In genomic region chr12:111454716-111455447, GRCh38 we compare ENCODE assay signal across 16 cellular contexts. TPM values are rescaled to one million over a fixed set of nuclear protein-coding genes. Genes with fewer than 3 reads are reported as not detected.
DNase-seq lines count a peak whose midpoint lies in the region; ATAC-seq and TF ChIP-seq lines count a peak whose summit lies in the region.
"Had no signal": no experiment of that assay in that cellular context is flagged by ENCODE, and none has a peak within 500 bp of the region (broad histone marks: within the 10 kb centered on the region; RNA-seq: fewer than 3 reads in every experiment).

No MANE protein-coding gene starts in this region.

- no peak for TF ChIP-seq CTCF in testis (IDR thresholded peaks at IDR 0.05)

- no peaks in the 10 kb centered on the region for H3K27me3 ChIP-seq in testis
- H3K27me3 ChIP-seq: esophagus squamous epithelium had no signal

- WGBS in testis, 2 donors, result 78 to 87% methylated on average over 8 to 11 of the region's 11 CpGs

- TF ChIP-seq POLR2A in testis (IDR thresholded peaks at IDR 0.05), result no peak

- no peak overlapping the region for H3K27ac ChIP-seq in testis
- H3K27ac ChIP-seq: esophagus squamous epithelium, lower lobe of right lung had no signal

- no peaks in the 10 kb centered on the region for H3K27me3 Mint-ChIP-seq in activated naive CD8-positive, alpha-beta T cell treated with anti-CD3 and anti-CD28 coated beads, Interleukin-2, amount 10 ng/mL, durations not matched to agents 7 days and 5 days
- H3K27me3 Mint-ChIP-seq in memory B cell, result no peaks in the 10 kb centered on the region

- ATAC-seq in left cardiac atrium (no peak), memory B cell (ENCODE audit: low read depth) (no peak), HG02610 (IDR thresholded peaks at IDR 0.05; ENCODE audit: unreplicated experiment) (no peak)
- ATAC-seq in activated naive CD8-positive, alpha-beta T cell treated with anti-CD3 and anti-CD28 coated beads, Interleukin-2, amount 10 ng/mL, durations not matched to agents 7 days and 5 days (ENCODE audit: low read depth), result no peak
- ATAC-seq: lower lobe of right lung, PC-3 had no signal

- H3K4me3 Mint-ChIP-seq in activated naive CD8-positive, alpha-beta T cell treated with anti-CD3 and anti-CD28 coated beads, Interleukin-2, amount 10 ng/mL, durations not matched to agents 7 days and 5 days, result no peak overlapping the region
- no peak overlapping the region for H3K4me3 Mint-ChIP-seq in memory B cell

- H3K4me3 ChIP-seq in testis, result no peak overlapping the region
- H3K4me3 ChIP-seq: esophagus squamous epithelium, lower lobe of right lung had no signal

- peak overlapping the region; percentile 8 for H3K27ac Mint-ChIP-seq in activated naive CD8-positive, alpha-beta T cell treated with anti-CD3 and anti-CD28 coated beads, Interleukin-2, amount 10 ng/mL, durations not matched to agents 7 days and 5 days
- peak overlapping the region; percentile 83 for H3K27ac Mint-ChIP-seq in memory B cell

- H3K9me3 Mint-ChIP-seq in activated naive CD8-positive, alpha-beta T cell treated with anti-CD3 and anti-CD28 coated beads, Interleukin-2, amount 10 ng/mL, durations not matched to agents 7 days and 5 days, result no peaks in the 10 kb centered on the region
- H3K9me3 Mint-ChIP-seq in memory B cell, result no peaks in the 10 kb centered on the region

- POLR2A ChIA-PET in activated naive CD8-positive, alpha-beta T cell treated with anti-CD3 and anti-CD28 coated beads, Interleukin-2, amount 10 ng/mL, durations not matched to agents 7 days and 5 days (lab: Charles Lee), result interaction anchor here (0.6 to 1.2 kb wide), 2 partner anchors 58 to 860 kb away, joined by 3 read pairs; no protein-coding TSS in a partner anchor

- DNase-seq in cardiac septum (ENCODE audit: low spot score), result peak; percentile 73
- no peak for DNase-seq in left cardiac atrium
- DNase-seq in activated naive CD8-positive, alpha-beta T cell treated with anti-CD3 and anti-CD28 coated beads, Interleukin-2, amount 10 ng/mL, durations not matched to agents 7 days and 5 days, result no peak
- DNase-seq in memory B cell (ENCODE audit: low spot score in 2 of 2), result no peak
- DNase-seq in testis, result peak; percentile 9
- no peak for DNase-seq in amygdala (lab: John Stamatoyannopoulos, UW)
- no peak for DNase-seq in T-helper 9 cell
- DNase-seq: activated CD4-positive, alpha-beta T cell treated with anti-CD3 and anti-CD28 coated beads for 48 hours; activated naive CD4-positive, alpha-beta T cell; cerebellar nuclear complex; esophagus squamous epithelium; lower lobe of right lung; NCI-H1048; PC-3; T-helper 1 cell had no signal

- no peaks in the 10 kb centered on the region for H3K9me3 ChIP-seq in testis
- H3K9me3 ChIP-seq: esophagus squamous epithelium, lower lobe of right lung had no signal

- H3K4me1 ChIP-seq in testis, result peaks cover 8% of the 10 kb centered on the region

- H3K36me3 Mint-ChIP-seq in activated naive CD8-positive, alpha-beta T cell treated with anti-CD3 and anti-CD28 coated beads, Interleukin-2, amount 10 ng/mL, durations not matched to agents 7 days and 5 days, result peaks cover 13% of the 10 kb centered on the region
- peaks cover 16% of the 10 kb centered on the region for H3K36me3 Mint-ChIP-seq in memory B cell

- H3K36me3 ChIP-seq in testis (ENCODE audit: low read depth, missing control alignments), result no peaks in the 10 kb centered on the region

- intact Hi-C loops in cardiac septum (cut with DNase I) (no loop called here), left cardiac atrium (cut with DNase I) (no loop called here), testis (cut with DNase I; ENCODE audit: low total_unique reads) (no loop called here)

- H3K4me1 Mint-ChIP-seq in activated naive CD8-positive, alpha-beta T cell treated with anti-CD3 and anti-CD28 coated beads, Interleukin-2, amount 10 ng/mL, durations not matched to agents 7 days and 5 days, result peaks cover 20% of the 10 kb centered on the region
- H3K4me1 Mint-ChIP-seq in memory B cell, result peaks cover 6% of the 10 kb centered on the region

RNA-seq across cellular contexts. Expression of gene SH2B3, which starts 49.2 kb away (rescaled TPM):
- total RNA-seq in cardiac septum (33.7 TPM), left cardiac atrium (10 to 100 TPM; 27.1 to 39.6 TPM), testis (10 to 100 TPM; 36.9 to 38.1 TPM)
- 10 to 100 TPM; 40.7 to 44.5 TPM for total RNA-seq in activated naive CD8-positive, alpha-beta T cell treated with anti-CD3 and anti-CD28 coated beads, Interleukin-2, amount 10 ng/mL, durations not matched to agents 7 days and 5 days
- polyA plus RNA-seq in testis (ENCODE audit: insufficient read depth, low read depth, low replicate concordance), result 22.0 TPM

Comparison
In these comparisons a context has a peak if more than half of its experiments do, and no peak if none do; other contexts are left out.
1. DNase-seq: peak in cardiac septum (single experiment) and testis (single experiment); none in left cardiac atrium (single experiment), activated naive CD8-positive, alpha-beta T cell treated with anti-CD3 and anti-CD28 coated beads, Interleukin-2, amount 10 ng/mL, durations not matched to agents 7 days and 5 days (single experiment), memory B cell (0 of 2), amygdala (0 of 56) and T-helper 9 cell (single experiment).